In genomic region chr22:47303161-47303890, GRCh38 we compare ENCODE assay signal across 22 cellular contexts.
"Had no signal": no experiment of that assay in that cellular context is flagged by ENCODE, and none has a peak within 500 bp of the region (broad histone marks: within the 10 kb centered on the region; RNA-seq: fewer than 3 reads in every experiment).

No MANE protein-coding gene starts in this region.

- H3K36me3 ChIP-seq: breast epithelium, gastrocnemius medialis, right lobe of liver, thoracic aorta, upper lobe of left lung had no signal

- H3K4me3 ChIP-seq: breast epithelium, gastrocnemius medialis, hepatocyte, right lobe of liver, thoracic aorta, upper lobe of left lung had no signal

- H3K27ac ChIP-seq: breast epithelium, epithelial cell of prostate, gastrocnemius medialis, hepatocyte, right lobe of liver, thoracic aorta, upper lobe of left lung had no signal

- H3K4me1 ChIP-seq: breast epithelium, gastrocnemius medialis, right lobe of liver, upper lobe of left lung had no signal

- H2AFZ ChIP-seq: hepatocyte had no signal

- DNase-seq: activated CD4-positive, alpha-beta memory T cell treated with anti-CD3 and anti-CD28 coated beads, Interleukin-2, amount 10 ng/mL, durations not matched to agents 7 days and 5 days; activated CD4-positive, alpha-beta T cell treated with anti-CD3 and anti-CD28 coated beads for 1 hour; activated CD4-positive, alpha-beta T cell treated with anti-CD3 and anti-CD28 coated beads, Interleukin-2, amount 10 ng/mL, durations not matched to agents 7 days and 5 days; activated naive CD8-positive, alpha-beta T cell treated with anti-CD3 and anti-CD28 coated beads, Interleukin-2, amount 50 U/mL, for 24 hours; activated T-cell treated with anti-CD3 and anti-CD28 coated beads, Interleukin-2, amount 50 U/mL, for 48 hours; amygdala; dermis blood vessel endothelial cell; effector CD8-positive, alpha-beta T cell; gastrocnemius medialis; glutamatergic neuron; naive thymus-derived CD8-positive, alpha-beta T cell; nucleus accumbens; stimulated activated CD4-positive, alpha-beta T cell treated with anti-CD3 and anti-CD28 coated beads, Interleukin-2, amount 100 ng/mL, for 48 hours; stimulated activated naive CD4-positive, alpha-beta T cell treated with Interleukin-2 at 50 U/mL for 16 hours; SW 1271; T-helper 9 cell; upper lobe of left lung had no signal

- H3K79me2 ChIP-seq: hepatocyte had no signal

- H3K4me2 ChIP-seq: hepatocyte had no signal

- H3K27me3 ChIP-seq: gastrocnemius medialis, hepatocyte, right lobe of liver, upper lobe of left lung had no signal

- ATAC-seq: gastrocnemius medialis; naive thymus-derived CD8-positive, alpha-beta T cell had no signal

- H3K9me3 ChIP-seq: breast epithelium, gastrocnemius medialis, right lobe of liver, thoracic aorta, upper lobe of left lung had no signal
